30 cellular contexts compared by ENCODE assay signal in genomic region chr11:24375896-24376295, GRCh38.
"Had no signal": no experiment of that assay in that cellular context is flagged by ENCODE, and none has a peak within 500 bp of the region (broad histone marks: within the 10 kb centered on the region; RNA-seq: fewer than 3 reads in every experiment).

No MANE protein-coding gene starts in this region.

- H3K27ac Mint-ChIP-seq: activated CD8-positive, alpha-beta T cell treated with anti-CD3 and anti-CD28 coated beads, Interleukin-2, amount 10 ng/mL, durations not matched to agents 7 days and 5 days; activated naive CD8-positive, alpha-beta T cell treated with anti-CD3 and anti-CD28 coated beads, Interleukin-2, amount 10 ng/mL, durations not matched to agents 7 days and 5 days had no signal

- H3K9me3 ChIP-seq: adrenal gland, body of pancreas, Peyer's patch, SJCRH30 had no signal

- H3K4me3 ChIP-seq: adrenal gland, body of pancreas, K562, Peyer's patch, SJCRH30 had no signal

- H3K9me3 Mint-ChIP-seq: activated naive CD8-positive, alpha-beta T cell treated with anti-CD3 and anti-CD28 coated beads, Interleukin-2, amount 10 ng/mL, durations not matched to agents 7 days and 5 days had no signal

- H3K27me3 Mint-ChIP-seq: activated naive CD8-positive, alpha-beta T cell treated with anti-CD3 and anti-CD28 coated beads, Interleukin-2, amount 10 ng/mL, durations not matched to agents 7 days and 5 days had no signal

- ATAC-seq: activated CD8-positive, alpha-beta T cell treated with anti-CD3 and anti-CD28 coated beads, Interleukin-2, amount 10 ng/mL, durations not matched to agents 7 days and 5 days; body of pancreas; K562; SK-N-SH treated with all-trans-retinoic acid at 6 μM for 48 hours had no signal

- H3K27me3 ChIP-seq: adrenal gland, body of pancreas, Peyer's patch, SJCRH30 had no signal

- H3K36me3 ChIP-seq: adrenal gland, Peyer's patch, SJCRH30 had no signal

- H3K4me1 ChIP-seq: adrenal gland, body of pancreas, Peyer's patch, SJCRH30 had no signal

- H3K4me1 Mint-ChIP-seq: activated naive CD8-positive, alpha-beta T cell treated with anti-CD3 and anti-CD28 coated beads, Interleukin-2, amount 10 ng/mL, durations not matched to agents 7 days and 5 days had no signal

- H3K27ac ChIP-seq: adrenal gland, body of pancreas, Peyer's patch, RWPE1, SJCRH30 had no signal

- DNase-seq: activated CD4-positive, alpha-beta T cell treated with anti-CD3 and anti-CD28 coated beads for 48 hours; activated CD4-positive, alpha-beta T cell treated with anti-CD3 and anti-CD28 coated beads, Interleukin-2, amount 50 U/mL, for 4 hours; activated CD4-positive, CD25-positive, alpha-beta regulatory T cell treated with anti-CD3 and anti-CD28 coated beads, Interleukin-2, amount 50 U/mL, for 72 hours; activated CD8-positive, alpha-beta memory T cell treated with anti-CD3 and anti-CD28 coated beads, Interleukin-2, amount 50 U/mL, for 48 hours; activated CD8-positive, alpha-beta T cell treated with anti-CD3 and anti-CD28 coated beads, Interleukin-2, amount 10 ng/mL, durations not matched to agents 7 days and 5 days; activated naive CD4-positive, alpha-beta T cell treated with anti-CD3 and anti-CD28 coated beads, Interleukin-2, amount 50 U/mL, for 16 hours; activated naive CD8-positive, alpha-beta T cell treated with anti-CD3 and anti-CD28 coated beads, Interleukin-2, amount 10 ng/mL, durations not matched to agents 7 days and 5 days; activated T-cell treated with anti-CD3 and anti-CD28 coated beads, Interleukin-2, amount 50 U/mL, for 1 hour; adrenal gland; aorta; body of pancreas; Karpas-422; NCI-H1092; NCI-H1417; NCI-H2029; NCI-H2107; NCI-H2171 treated with DMSO at 0.1 percent for 48 hours; NCI-H345; NCI-H510A; NCI-H526 treated with DMSO at 0.1 percent for 48 hours; NCI-H82; NK-92 treated with Interleukin-12 subunit alpha and Interleukin-12 subunit beta, amount 100 ng/mL, for 24 hours; Peyer's patch; Right ventricle myocardium superior; SJCRH30; SW 1271 had no signal

- H3K36me3 Mint-ChIP-seq: activated naive CD8-positive, alpha-beta T cell treated with anti-CD3 and anti-CD28 coated beads, Interleukin-2, amount 10 ng/mL, durations not matched to agents 7 days and 5 days; WTC11 had no signal

- H3K4me3 Mint-ChIP-seq: activated CD8-positive, alpha-beta T cell treated with anti-CD3 and anti-CD28 coated beads, Interleukin-2, amount 10 ng/mL, durations not matched to agents 7 days and 5 days; activated naive CD8-positive, alpha-beta T cell treated with anti-CD3 and anti-CD28 coated beads, Interleukin-2, amount 10 ng/mL, durations not matched to agents 7 days and 5 days; WTC11 had no signal
